ENCODE assay signal across 16 cellular contexts in the genomic region with DNA sequence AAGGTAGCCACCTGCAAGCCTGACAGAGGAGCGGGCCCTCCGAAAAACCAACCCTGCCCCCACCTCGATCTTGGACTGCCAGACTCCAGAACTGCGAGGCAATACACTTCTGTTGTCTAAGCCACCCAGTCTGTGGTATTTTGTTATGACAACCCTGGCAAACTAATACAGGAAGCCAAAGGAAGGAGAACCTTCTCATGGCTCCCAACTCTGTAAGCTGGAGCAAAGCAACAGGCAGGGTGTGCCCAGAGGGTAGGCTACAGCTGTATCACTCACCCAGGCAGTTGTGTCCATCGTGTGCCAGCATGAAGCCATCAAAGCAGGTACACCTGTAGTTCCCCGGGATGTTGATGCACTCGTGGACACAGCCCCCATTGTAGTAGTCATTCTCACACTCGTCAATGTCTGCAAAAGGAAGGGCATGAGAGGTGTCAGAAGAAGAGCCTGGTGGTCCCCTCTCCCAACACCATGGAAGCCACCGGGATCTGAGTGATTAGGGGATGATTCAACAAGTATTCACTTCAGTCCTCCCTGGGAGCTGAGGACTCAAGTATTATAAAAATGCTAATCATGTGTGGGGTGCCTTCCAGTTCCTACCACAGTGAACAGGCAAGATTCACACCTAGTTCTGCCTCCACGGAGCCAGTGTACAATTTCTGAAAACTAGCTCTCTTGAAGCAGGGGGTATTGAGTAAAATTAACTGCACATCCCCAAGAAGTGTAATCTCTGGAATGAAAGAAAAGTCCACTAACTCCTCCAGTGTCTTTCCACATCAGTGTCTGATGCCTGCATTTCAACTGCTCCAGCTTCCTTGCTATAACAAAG. TPM values are rescaled to one million over a fixed set of nuclear protein-coding genes. Genes with fewer than 3 reads are reported as not detected.
"Had no signal": no experiment of that assay in that cellular context is flagged by ENCODE, and none has a peak within 500 bp of the region (broad histone marks: within the 10 kb centered on the region; RNA-seq: fewer than 3 reads in every experiment).

No MANE protein-coding gene starts in this region.

- H3K4me1 ChIP-seq: esophagus squamous epithelium had no signal

- H3K4me3 ChIP-seq: esophagus squamous epithelium, heart right ventricle, thoracic aorta had no signal

- H3K36me3 ChIP-seq: esophagus squamous epithelium, heart right ventricle, thoracic aorta had no signal

- H3K9me3 ChIP-seq: esophagus squamous epithelium, heart right ventricle, thoracic aorta had no signal

- H3K27ac ChIP-seq: heart right ventricle, thoracic aorta had no signal

- DNase-seq: activated CD4-positive, alpha-beta T cell treated with anti-CD3 and anti-CD28 coated beads, Interleukin-2, amount 50 U/mL, for 48 hours; activated CD4-positive, CD25-positive, alpha-beta regulatory T cell treated with anti-CD3 and anti-CD28 coated beads, Interleukin-2, amount 50 U/mL, for 72 hours; activated CD8-positive, alpha-beta memory T cell treated with anti-CD3 and anti-CD28 coated beads, Interleukin-2, amount 10 ng/mL, durations not matched to agents 7 days and 5 days; activated effector memory CD4-positive, alpha-beta T cell treated with Interleukin-2 at 50 U/mL for 16 hours; activated T-cell treated with anti-CD3 and anti-CD28 coated beads, Interleukin-2, amount 50 U/mL, for 24 hours; amygdala; esophagus squamous epithelium; foreskin fibroblast; heart right ventricle; mesendoderm; occipital lobe; stimulated activated CD4-positive, alpha-beta T cell treated with anti-CD3 and anti-CD28 coated beads, Interleukin-4, amount 100 ng/mL, for 4 hours; stimulated activated naive CD8-positive, alpha-beta T cell treated with anti-CD3 and anti-CD28 coated beads, Interleukin-15, amount 100 ng/mL, for 72 hours had no signal

RNA-seq across cellular contexts. Expression of gene SCUBE1, which starts 23.3 kb away (rescaled TPM):
- total RNA-seq: pulmonary artery endothelial cell had no signal
- polyA plus RNA-seq: keratinocyte had no signal
